In the genomic region with DNA sequence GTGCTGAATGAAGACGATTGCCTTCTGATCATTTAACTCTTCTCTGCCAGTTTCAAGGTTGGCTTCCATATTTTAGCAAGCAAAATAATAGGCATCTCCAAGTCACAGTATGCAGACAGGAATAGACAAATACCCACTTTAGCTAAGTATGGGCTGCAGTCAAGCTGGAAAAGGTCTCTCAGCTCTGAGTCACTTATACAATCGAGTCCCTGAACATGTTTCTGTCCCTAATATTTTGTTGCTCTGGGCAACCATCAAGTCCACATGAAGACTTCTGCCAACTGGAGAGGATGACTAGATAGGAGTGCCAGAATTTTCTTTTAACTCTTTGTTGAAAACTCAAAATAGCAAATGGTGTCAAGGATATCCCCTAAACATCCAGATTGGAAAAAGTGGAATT, we compare ENCODE assay signal across 17 cellular contexts.
DNase-seq lines count a peak whose midpoint lies in the region; TF ChIP-seq lines count a peak whose summit lies in the region.
"Had no signal": no experiment of that assay in that cellular context is flagged by ENCODE, and none has a peak within 500 bp of the region (broad histone marks: within the 10 kb centered on the region; RNA-seq: fewer than 3 reads in every experiment).

No MANE protein-coding gene starts in this region.

- no peaks in the 10 kb centered on the region for H3K27me3 ChIP-seq in vagina
- H3K27me3 ChIP-seq: neural progenitor cell had no signal

- no peak for TF ChIP-seq POLR2A in vagina (IDR thresholded peaks at IDR 0.05)

- H3K4me1 Mint-ChIP-seq in chondrocyte (ENCODE audit: low read depth): peaks cover 3% of the 10 kb centered on the region
- H3K4me1 Mint-ChIP-seq: B cell had no signal

- H3K36me3 ChIP-seq in vagina: no peaks in the 10 kb centered on the region
- H3K36me3 ChIP-seq: neural progenitor cell had no signal

- intact Hi-C loops in vagina (cut with DNase I): no loop called here

- no peak overlapping the region for H3K27ac Mint-ChIP-seq in chondrocyte (ENCODE audit: unreplicated experiment)
- H3K27ac Mint-ChIP-seq: B cell, neural progenitor cell had no signal

- DNase-seq in ELR (ENCODE audit: low read depth): peak; percentile 15
- DNase-seq in RPMI7951 (ENCODE audit: low read depth): peak; percentile 61
- peak; percentile 14 for DNase-seq in foreskin melanocyte
- peak; percentile 90 for DNase-seq in myocyte (ENCODE audit: low read depth)
- no peak for DNase-seq in vagina (ENCODE audit: extremely low spot score in 2 of 2)
- no peak for DNase-seq in midbrain (lab: John Stamatoyannopoulos, UW)
- DNase-seq in chondrocyte (ENCODE audit: low spot score): no peak
- DNase-seq in SK-N-DZ (ENCODE audit: low spot score): no peak
- DNase-seq: activated CD4-positive, alpha-beta T cell treated with anti-CD3 and anti-CD28 coated beads for 48 hours; activated naive CD4-positive, alpha-beta T cell treated with anti-CD3 and anti-CD28 coated beads, Interleukin-2, amount 50 U/mL, for 16 hours; effector memory CD4-positive, alpha-beta T cell; NCI-H1105 treated with DMSO at 0.1 percent for 48 hours; SIG-M5; stimulated activated CD4-positive, alpha-beta T cell treated with anti-CD3 and anti-CD28 coated beads, Interleukin-1b, Interleukin-23, amount 100 ng/mL, for 48 hours; T1000 had no signal

- H3K4me3 ChIP-seq in vagina: no peak overlapping the region
- H3K4me3 ChIP-seq: neural progenitor cell had no signal

- H3K4me3 Mint-ChIP-seq in chondrocyte (ENCODE audit: unreplicated experiment): no peak overlapping the region
- H3K4me3 Mint-ChIP-seq: B cell, neural progenitor cell had no signal

- no peak for TF ChIP-seq CTCF in vagina (IDR thresholded peaks at IDR 0.05)
- TF ChIP-seq CTCF in chondrocyte (IDR thresholded peaks at IDR 0.05): no peak

- H3K27ac ChIP-seq in vagina: no peak overlapping the region
- H3K27ac ChIP-seq: neural progenitor cell had no signal

- H3K9me3 ChIP-seq in vagina: no peaks in the 10 kb centered on the region

- H3K9me3 Mint-ChIP-seq in chondrocyte (ENCODE audit: low read depth): no peaks in the 10 kb centered on the region
- H3K9me3 Mint-ChIP-seq: neural progenitor cell had no signal

- H3K36me3 Mint-ChIP-seq in chondrocyte (ENCODE audit: low read depth): no peaks in the 10 kb centered on the region
- H3K36me3 Mint-ChIP-seq: neural progenitor cell had no signal

- no peaks in the 10 kb centered on the region for H3K4me1 ChIP-seq in vagina

- no peaks in the 10 kb centered on the region for H3K27me3 Mint-ChIP-seq in chondrocyte (ENCODE audit: low read depth)
- H3K27me3 Mint-ChIP-seq: B cell had no signal

Comparison
In these comparisons a context has a peak if more than half of its experiments do, and no peak if none do; other contexts are left out.
1. DNase-seq: peak in ELR (single experiment), RPMI7951 (single experiment), foreskin melanocyte (single experiment) and myocyte (single experiment); none in vagina (0 of 2), midbrain (single experiment), chondrocyte (single experiment) and SK-N-DZ (single experiment).